Comparison of ENCODE assay signal across 1 cellular context in the genomic region with DNA sequence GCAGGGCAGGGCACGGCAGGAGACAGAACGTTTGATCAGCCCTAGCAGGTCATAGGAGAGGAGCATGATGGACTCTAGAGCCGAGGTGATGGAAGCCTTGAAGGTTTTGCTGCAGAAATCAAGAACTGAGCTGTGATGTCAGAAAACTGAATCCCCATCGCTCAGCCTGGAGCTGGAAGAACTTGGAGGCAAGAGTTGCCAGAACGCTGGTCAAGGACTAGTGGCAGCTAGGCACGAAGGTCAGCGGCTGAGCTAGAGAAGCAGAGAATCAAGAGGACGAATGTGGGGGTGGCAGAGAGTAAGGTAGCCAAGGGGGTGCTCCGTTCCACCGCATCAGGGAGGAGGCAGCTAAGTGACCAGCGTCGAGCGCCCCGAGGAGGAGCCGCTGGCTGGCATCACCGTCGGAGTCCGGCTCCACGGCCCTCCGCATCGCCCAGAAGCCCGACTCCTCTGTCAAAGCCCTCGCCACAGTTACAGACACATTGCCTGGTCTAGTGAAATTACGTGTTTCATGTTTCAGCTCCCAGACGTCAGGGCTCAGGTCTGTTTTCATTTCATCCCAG.
TF ChIP-seq lines count a peak whose summit lies in the region.

No MANE protein-coding gene starts in this region.

TF ChIP-seq in H1, 55 proteins besides CTCF, POLR2A, EP300 and RAD21 (continued from another document):
- TF ChIP-seq GTF2F1 (IDR thresholded peaks at IDR 0.05; ENCODE audit: borderline replicate concordance, low read depth, low read length), result no peak
- TF ChIP-seq KDM4A (IDR thresholded peaks at IDR 0.05; ENCODE audit: low read depth, low read length, severe bottlenecking), result no peak
- TF ChIP-seq HDAC2 (IDR thresholded peaks at IDR 0.05; ENCODE audit: borderline replicate concordance in 1 of 2, low read depth in 2 of 2, low read length in 2 of 2), result no peak
- TF ChIP-seq ZNF274 (IDR thresholded peaks at IDR 0.05; ENCODE audit: borderline replicate concordance, extremely low read depth, low read length), result no peak
- TF ChIP-seq, protein P1, sequence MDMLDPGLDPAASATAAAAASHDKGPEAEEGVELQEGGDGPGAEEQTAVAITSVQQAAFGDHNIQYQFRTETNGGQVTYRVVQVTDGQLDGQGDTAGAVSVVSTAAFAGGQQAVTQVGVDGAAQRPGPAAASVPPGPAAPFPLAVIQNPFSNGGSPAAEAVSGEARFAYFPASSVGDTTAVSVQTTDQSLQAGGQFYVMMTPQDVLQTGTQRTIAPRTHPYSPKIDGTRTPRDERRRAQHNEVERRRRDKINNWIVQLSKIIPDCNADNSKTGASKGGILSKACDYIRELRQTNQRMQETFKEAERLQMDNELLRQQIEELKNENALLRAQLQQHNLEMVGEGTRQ (IDR thresholded peaks at IDR 0.05; ENCODE audit: low read length), result no peak
- no peak for TF ChIP-seq SP4 (IDR thresholded peaks at IDR 0.05; ENCODE audit: low read length)
- no peak for TF ChIP-seq KDM1A (IDR thresholded peaks at IDR 0.05; ENCODE audit: borderline replicate concordance, low read length)
- TF ChIP-seq FOSL1 (IDR thresholded peaks at IDR 0.05; ENCODE audit: insufficient read depth, low read depth, low read length), result no peak
- peak; percentile 70 for TF ChIP-seq EZH2 (IDR thresholded peaks at IDR 0.05; ENCODE audit: low read depth, low read length, severe bottlenecking)
